In the genomic region with DNA sequence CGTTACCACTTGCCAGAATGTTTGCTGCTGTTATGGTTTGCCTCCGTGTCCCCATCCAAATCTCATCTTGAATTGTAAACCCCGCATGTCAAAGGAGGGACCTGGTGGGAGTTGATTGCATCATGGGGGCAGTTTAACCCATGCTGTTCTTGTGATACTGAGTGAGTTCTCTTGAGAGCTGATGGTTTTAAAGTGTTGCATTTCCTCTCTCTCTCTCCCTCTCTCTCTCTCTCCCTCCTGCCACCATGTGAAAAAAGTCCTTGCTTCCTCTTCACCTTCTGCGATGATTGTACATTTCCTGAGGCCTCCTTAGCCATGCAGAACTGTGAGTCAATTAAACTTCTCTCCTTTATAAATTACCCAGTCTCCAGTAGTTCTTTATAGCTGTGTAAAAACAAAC, we compare ENCODE assay signal across 2 cellular contexts.
TF ChIP-seq lines count a peak whose summit lies in the region.

No MANE protein-coding gene starts in this region.

TF ChIP-seq in SK-N-SH, 30 proteins besides CTCF, POLR2A, EP300 and RAD21 (continued from another document):
- TF ChIP-seq, protein P1, sequence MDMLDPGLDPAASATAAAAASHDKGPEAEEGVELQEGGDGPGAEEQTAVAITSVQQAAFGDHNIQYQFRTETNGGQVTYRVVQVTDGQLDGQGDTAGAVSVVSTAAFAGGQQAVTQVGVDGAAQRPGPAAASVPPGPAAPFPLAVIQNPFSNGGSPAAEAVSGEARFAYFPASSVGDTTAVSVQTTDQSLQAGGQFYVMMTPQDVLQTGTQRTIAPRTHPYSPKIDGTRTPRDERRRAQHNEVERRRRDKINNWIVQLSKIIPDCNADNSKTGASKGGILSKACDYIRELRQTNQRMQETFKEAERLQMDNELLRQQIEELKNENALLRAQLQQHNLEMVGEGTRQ (IDR thresholded peaks at IDR 0.05; ENCODE audit: borderline replicate concordance, low read depth, low read length) = no peak
- TF ChIP-seq YY1 (IDR thresholded peaks at IDR 0.05; ENCODE audit: low read depth) (no peak), MAX (IDR thresholded peaks at IDR 0.05; ENCODE audit: low read depth) (no peak), NFIC (IDR thresholded peaks at IDR 0.05; ENCODE audit: borderline replicate concordance) (no peak), SMC3 (IDR thresholded peaks at IDR 0.05; ENCODE audit: low read depth, low read length) (no peak), TAF1 (IDR thresholded peaks at IDR 0.05; ENCODE audit: borderline replicate concordance, low read depth, low read length) (no peak)
- TF ChIP-seq, protein P2, sequence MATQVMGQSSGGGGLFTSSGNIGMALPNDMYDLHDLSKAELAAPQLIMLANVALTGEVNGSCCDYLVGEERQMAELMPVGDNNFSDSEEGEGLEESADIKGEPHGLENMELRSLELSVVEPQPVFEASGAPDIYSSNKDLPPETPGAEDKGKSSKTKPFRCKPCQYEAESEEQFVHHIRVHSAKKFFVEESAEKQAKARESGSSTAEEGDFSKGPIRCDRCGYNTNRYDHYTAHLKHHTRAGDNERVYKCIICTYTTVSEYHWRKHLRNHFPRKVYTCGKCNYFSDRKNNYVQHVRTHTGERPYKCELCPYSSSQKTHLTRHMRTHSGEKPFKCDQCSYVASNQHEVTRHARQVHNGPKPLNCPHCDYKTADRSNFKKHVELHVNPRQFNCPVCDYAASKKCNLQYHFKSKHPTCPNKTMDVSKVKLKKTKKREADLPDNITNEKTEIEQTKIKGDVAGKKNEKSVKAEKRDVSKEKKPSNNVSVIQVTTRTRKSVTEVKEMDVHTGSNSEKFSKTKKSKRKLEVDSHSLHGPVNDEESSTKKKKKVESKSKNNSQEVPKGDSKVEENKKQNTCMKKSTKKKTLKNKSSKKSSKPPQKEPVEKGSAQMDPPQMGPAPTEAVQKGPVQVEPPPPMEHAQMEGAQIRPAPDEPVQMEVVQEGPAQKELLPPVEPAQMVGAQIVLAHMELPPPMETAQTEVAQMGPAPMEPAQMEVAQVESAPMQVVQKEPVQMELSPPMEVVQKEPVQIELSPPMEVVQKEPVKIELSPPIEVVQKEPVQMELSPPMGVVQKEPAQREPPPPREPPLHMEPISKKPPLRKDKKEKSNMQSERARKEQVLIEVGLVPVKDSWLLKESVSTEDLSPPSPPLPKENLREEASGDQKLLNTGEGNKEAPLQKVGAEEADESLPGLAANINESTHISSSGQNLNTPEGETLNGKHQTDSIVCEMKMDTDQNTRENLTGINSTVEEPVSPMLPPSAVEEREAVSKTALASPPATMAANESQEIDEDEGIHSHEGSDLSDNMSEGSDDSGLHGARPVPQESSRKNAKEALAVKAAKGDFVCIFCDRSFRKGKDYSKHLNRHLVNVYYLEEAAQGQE (IDR thresholded peaks at IDR 0.05; ENCODE audit: low read depth, low read length) = no peak
- TF ChIP-seq, protein P3, sequence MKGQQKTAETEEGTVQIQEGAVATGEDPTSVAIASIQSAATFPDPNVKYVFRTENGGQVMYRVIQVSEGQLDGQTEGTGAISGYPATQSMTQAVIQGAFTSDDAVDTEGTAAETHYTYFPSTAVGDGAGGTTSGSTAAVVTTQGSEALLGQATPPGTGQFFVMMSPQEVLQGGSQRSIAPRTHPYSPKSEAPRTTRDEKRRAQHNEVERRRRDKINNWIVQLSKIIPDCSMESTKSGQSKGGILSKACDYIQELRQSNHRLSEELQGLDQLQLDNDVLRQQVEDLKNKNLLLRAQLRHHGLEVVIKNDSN (IDR thresholded peaks at IDR 0.05; ENCODE audit: borderline replicate concordance, low read depth) = no peak

TF ChIP-seq in SK-N-SH treated with all-trans-retinoic acid at 6 μM for 48 hours, 23 proteins besides CTCF, POLR2A, EP300 and RAD21 (continued from another document):
- TF ChIP-seq TSHZ2 (CRISPR knock-in tag; IDR thresholded peaks at IDR 0.05) = no peak
- no peak for TF ChIP-seq CSDC2 (CRISPR knock-in tag; IDR thresholded peaks at IDR 0.05)
- TF ChIP-seq, protein P4, sequence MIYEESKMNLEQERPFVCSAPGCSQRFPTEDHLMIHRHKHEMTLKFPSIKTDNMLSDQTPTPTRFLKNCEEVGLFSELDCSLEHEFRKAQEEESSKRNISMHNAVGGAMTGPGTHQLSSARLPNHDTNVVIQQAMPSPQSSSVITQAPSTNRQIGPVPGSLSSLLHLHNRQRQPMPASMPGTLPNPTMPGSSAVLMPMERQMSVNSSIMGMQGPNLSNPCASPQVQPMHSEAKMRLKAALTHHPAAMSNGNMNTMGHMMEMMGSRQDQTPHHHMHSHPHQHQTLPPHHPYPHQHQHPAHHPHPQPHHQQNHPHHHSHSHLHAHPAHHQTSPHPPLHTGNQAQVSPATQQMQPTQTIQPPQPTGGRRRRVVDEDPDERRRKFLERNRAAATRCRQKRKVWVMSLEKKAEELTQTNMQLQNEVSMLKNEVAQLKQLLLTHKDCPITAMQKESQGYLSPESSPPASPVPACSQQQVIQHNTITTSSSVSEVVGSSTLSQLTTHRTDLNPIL (CRISPR knock-in tag; IDR thresholded peaks at IDR 0.05; ENCODE audit: low read depth) = no peak
- TF ChIP-seq PATZ1 (CRISPR knock-in tag; IDR thresholded peaks at IDR 0.05; ENCODE audit: borderline replicate concordance) = no peak
- no peak for TF ChIP-seq SNAI2 (CRISPR knock-in tag; IDR thresholded peaks at IDR 0.05)
- TF ChIP-seq GLIS3 (CRISPR knock-in tag; IDR thresholded peaks at IDR 0.05) = no peak
- no peak for TF ChIP-seq ISL1 (CRISPR knock-in tag; IDR thresholded peaks at IDR 0.05)
